Comparison of ENCODE assay signal across 8 cellular contexts in genomic region chr2:213238753-213239591, GRCh38. TPM values are rescaled to one million over a fixed set of nuclear protein-coding genes. Genes with fewer than 3 reads are reported as not detected.
DNase-seq lines count a peak whose midpoint lies in the region; ATAC-seq and TF ChIP-seq lines count a peak whose summit lies in the region.

No MANE protein-coding gene starts in this region.

- H3K4me1 ChIP-seq in liver (ENCODE audit: control insufficient read depth in 4 of 4, insufficient read depth in 4 of 4, low read length in 3 of 4), result peaks cover 0 to 10% (median 5%) of the 10 kb centered on the region in 4 donors

- WGBS in liver, result 45% methylated on average over 4 of the region's 4 CpGs

- H3K9me2 ChIP-seq in SU-DHL-6 (replicated peaks; ENCODE audit: insufficient read depth, low read length), result no peaks in the 10 kb centered on the region

- no peaks in the 10 kb centered on the region for H4K20me1 ChIP-seq in SU-DHL-6 (ENCODE audit: low read depth, low read length)

- H3K4me2 ChIP-seq in SU-DHL-6 (ENCODE audit: low read depth, low read length, poor library complexity, severe bottlenecking), result peak overlapping the region; percentile 99

- H3K79me2 ChIP-seq in SU-DHL-6 (ENCODE audit: insufficient read depth, low read length), result peaks cover 21% of the 10 kb centered on the region

- H3K27me3 ChIP-seq in SU-DHL-6 (ENCODE audit: low read length) (no peaks in the 10 kb centered on the region), liver (ENCODE audit: control insufficient read depth in 4 of 4, insufficient read depth in 4 of 4, low read length in 3 of 4) (no peaks in the 10 kb centered on the region)

- no peak overlapping the region for H2AFZ ChIP-seq in SU-DHL-6 (ENCODE audit: low read depth, low read length, severe bottlenecking)

- CTCF ChIA-PET in activated CD4-positive, alpha-beta memory T cell treated with anti-CD3 and anti-CD28 coated beads for 36 hours (lab: Charles Lee), result no interaction called here
- CTCF ChIA-PET in activated CD4-positive, alpha-beta memory T cell treated with anti-CD3 and anti-CD28 coated beads, Interleukin-2, amount 10 ng/mL, durations not matched to agents 7 days and 5 days (lab: Charles Lee), result no interaction called here

- H3K36me3 ChIP-seq in SU-DHL-6 (ENCODE audit: low read length), result no peaks in the 10 kb centered on the region
- H3K36me3 ChIP-seq in liver (ENCODE audit: control insufficient read depth in 4 of 4, insufficient read depth in 3 of 4, low read depth in 1 of 4, low read length in 3 of 4), result no peaks in the 10 kb centered on the region

- peaks cover 15% of the 10 kb centered on the region for H3K4me1 Mint-ChIP-seq in activated CD4-positive, alpha-beta memory T cell treated with anti-CD3 and anti-CD28 coated beads for 36 hours (ENCODE audit: low read depth)
- H3K4me1 Mint-ChIP-seq in activated CD4-positive, alpha-beta memory T cell treated with anti-CD3 and anti-CD28 coated beads, Interleukin-2, amount 10 ng/mL, durations not matched to agents 7 days and 5 days, result peaks cover 1% of the 10 kb centered on the region

- H3K9me3 ChIP-seq in SU-DHL-6 (ENCODE audit: insufficient read depth, low read length) (no peaks in the 10 kb centered on the region), liver (ENCODE audit: control insufficient read depth in 4 of 4, low read length in 3 of 4) (no peaks in the 10 kb centered on the region)

- H3K9me3 Mint-ChIP-seq in activated CD4-positive, alpha-beta memory T cell treated with anti-CD3 and anti-CD28 coated beads for 36 hours, result no peaks in the 10 kb centered on the region
- no peaks in the 10 kb centered on the region for H3K9me3 Mint-ChIP-seq in activated CD4-positive, alpha-beta memory T cell treated with anti-CD3 and anti-CD28 coated beads, Interleukin-2, amount 10 ng/mL, durations not matched to agents 7 days and 5 days

- TF ChIP-seq CTCF in SU-DHL-6 (IDR thresholded peaks at IDR 0.05; ENCODE audit: insufficient read depth, low read length, poor library complexity, severe bottlenecking) (no peak), liver (IDR thresholded peaks at IDR 0.05; ENCODE audit: low read depth, low read length, missing input control) (no peak)

- ATAC-seq in HG02870 (IDR thresholded peaks at IDR 0.05; ENCODE audit: unreplicated experiment), result peak; percentile 40

- H3K9ac ChIP-seq in SU-DHL-6 (ENCODE audit: low read length), result peak overlapping the region; percentile 69
- H3K9ac ChIP-seq in liver (ENCODE audit: low read depth in 1 of 2, low read length in 2 of 2), result peak overlapping the region in 1 of 2 donors; percentile 27

- H3K27ac ChIP-seq in SU-DHL-6 (ENCODE audit: low read depth, low read length), result peak overlapping the region; percentile 99
- no peak overlapping the region for H3K27ac ChIP-seq in liver (ENCODE audit: low read depth in 1 of 2, low read length in 2 of 2)

- peaks cover 13% of the 10 kb centered on the region for H3K27me3 Mint-ChIP-seq in activated CD4-positive, alpha-beta memory T cell treated with anti-CD3 and anti-CD28 coated beads for 36 hours
- H3K27me3 Mint-ChIP-seq in activated CD4-positive, alpha-beta memory T cell treated with anti-CD3 and anti-CD28 coated beads, Interleukin-2, amount 10 ng/mL, durations not matched to agents 7 days and 5 days, result peaks cover 15% of the 10 kb centered on the region

- no peaks in the 10 kb centered on the region for H3K36me3 Mint-ChIP-seq in activated CD4-positive, alpha-beta memory T cell treated with anti-CD3 and anti-CD28 coated beads for 36 hours
- no peaks in the 10 kb centered on the region for H3K36me3 Mint-ChIP-seq in activated CD4-positive, alpha-beta memory T cell treated with anti-CD3 and anti-CD28 coated beads, Interleukin-2, amount 10 ng/mL, durations not matched to agents 7 days and 5 days (ENCODE audit: low read depth)

- peaks cover 93% of the 10 kb centered on the region for H3F3A ChIP-seq in SU-DHL-6 (ENCODE audit: insufficient read depth)

- intact Hi-C loops in activated CD4-positive, alpha-beta memory T cell treated with anti-CD3 and anti-CD28 coated beads for 36 hours (cut with micrococcal nuclease), result no loop called here

- POLR2A ChIA-PET in activated CD4-positive, alpha-beta memory T cell treated with anti-CD3 and anti-CD28 coated beads for 36 hours (lab: Charles Lee), result no interaction called here
- POLR2A ChIA-PET in activated CD4-positive, alpha-beta memory T cell treated with anti-CD3 and anti-CD28 coated beads, Interleukin-2, amount 10 ng/mL, durations not matched to agents 7 days and 5 days (lab: Charles Lee), result no interaction called here

- H3K27ac Mint-ChIP-seq in activated CD4-positive, alpha-beta memory T cell treated with anti-CD3 and anti-CD28 coated beads for 36 hours, result peak overlapping the region; percentile 43
- H3K27ac Mint-ChIP-seq in activated CD4-positive, alpha-beta memory T cell treated with anti-CD3 and anti-CD28 coated beads, Interleukin-2, amount 10 ng/mL, durations not matched to agents 7 days and 5 days, result no peak overlapping the region

- peak overlapping the region; percentile 12 for H3K4me3 Mint-ChIP-seq in activated CD4-positive, alpha-beta memory T cell treated with anti-CD3 and anti-CD28 coated beads for 36 hours
- no peak overlapping the region for H3K4me3 Mint-ChIP-seq in activated CD4-positive, alpha-beta memory T cell treated with anti-CD3 and anti-CD28 coated beads, Interleukin-2, amount 10 ng/mL, durations not matched to agents 7 days and 5 days

- peak overlapping the region; percentile 51 for H3K4me3 ChIP-seq in SU-DHL-6 (ENCODE audit: insufficient read depth, low read length, poor library complexity, severe bottlenecking)
- peak overlapping the region in 1 of 3 donors; percentile 15 for H3K4me3 ChIP-seq in liver (ENCODE audit: low read depth in 1 of 3, low read length in 3 of 3)

- DNase-seq in activated CD4-positive, alpha-beta memory T cell treated with anti-CD3 and anti-CD28 coated beads for 36 hours, result no peak
- DNase-seq in activated CD4-positive, alpha-beta memory T cell treated with anti-CD3 and anti-CD28 coated beads, Interleukin-2, amount 10 ng/mL, durations not matched to agents 7 days and 5 days, result no peak
- DNase-seq in NCI-H2029 (lab: John Stamatoyannopoulos, UW), result no peak
- no peak for DNase-seq in activated gamma-delta T cell treated with Interleukin-2 at 50 U/mL for 16 hours
- DNase-seq in cerebellum (ENCODE audit: low spot score), result no peak

- TF ChIP-seq RAD21 in liver (IDR thresholded peaks at IDR 0.05), result no peak

TF ChIP-seq in liver, 16 proteins besides CTCF, POLR2A, EP300 and RAD21 (continues in another document):
- TF ChIP-seq JUND (IDR thresholded peaks at IDR 0.05) (peak; percentile 67 to 92), GABPA (IDR thresholded peaks at IDR 0.05 in 1 of 2, conservative IDR thresholded peaks at IDR 0.05 in 1 of 2) (no peak), ATF3 (IDR thresholded peaks at IDR 0.05) (peak; percentile 43), HNF4G (IDR thresholded peaks at IDR 0.05) (no peak), MAX (IDR thresholded peaks at IDR 0.05) (peak; percentile 40), ZBTB33 (IDR thresholded peaks at IDR 0.05) (peak; percentile 55), FOXA2 (IDR thresholded peaks at IDR 0.05) (peak; percentile 83), EGR1 (IDR thresholded peaks at IDR 0.05; ENCODE audit: low read depth in 2 of 2) (no peak), FOXA1 (IDR thresholded peaks at IDR 0.05) (peak; percentile 67)

RNA-seq across cellular contexts. Expression of gene SPAG16, which starts 45.3 kb away (rescaled TPM):
- 10 to 100 TPM in 1 of 2 experiments, 1 to 10 TPM in 1; 9.1 to 10.4 TPM for total RNA-seq in activated CD4-positive, alpha-beta memory T cell treated with anti-CD3 and anti-CD28 coated beads for 36 hours
- total RNA-seq in activated CD4-positive, alpha-beta memory T cell treated with anti-CD3 and anti-CD28 coated beads, Interleukin-2, amount 10 ng/mL, durations not matched to agents 7 days and 5 days, result 1 to 10 TPM; 8.4 to 8.5 TPM
- 10 to 100 TPM; 10.8 to 12.7 TPM for total RNA-seq in liver
- polyA plus RNA-seq in liver, result 10 to 100 TPM in 1 of 2 donors, 1 to 10 TPM in 1; 6.4 to 12.0 TPM
- total RNA-seq in cerebellum, result 39.8 TPM
